19 cellular contexts compared by ENCODE assay signal in genomic region chr6:108873251-108873650, GRCh38. TPM values are rescaled to one million over a fixed set of nuclear protein-coding genes. Genes with fewer than 3 reads are reported as not detected.
DNase-seq lines count a peak whose midpoint lies in the region; FAIRE-seq and TF ChIP-seq lines count a peak whose summit lies in the region.
"Had no signal": no experiment of that assay in that cellular context is flagged by ENCODE, and none has a peak within 500 bp of the region (broad histone marks: within the 10 kb centered on the region; RNA-seq: fewer than 3 reads in every experiment).

No MANE protein-coding gene starts in this region.

- no peaks in the 10 kb centered on the region for H3K27me3 Mint-ChIP-seq in CD4-positive, alpha-beta memory T cell
- no peaks in the 10 kb centered on the region for H3K27me3 Mint-ChIP-seq in Calu3 (ENCODE audit: unreplicated experiment)
- H3K27me3 Mint-ChIP-seq: activated naive CD8-positive, alpha-beta T cell treated with anti-CD3 and anti-CD28 coated beads, Interleukin-2, amount 50 U/mL, for 24 hours; stimulated activated naive CD8-positive, alpha-beta T cell treated with anti-CD3 and anti-CD28 coated beads, Interleukin-15, Interleukin-2, amounts not matched to agents 100 ng/mL and 50 ng/mL, for 24 hours had no signal

- peaks cover 33 to 54% (median 45%) of the 10 kb centered on the region in 4 donors for H3K4me1 Mint-ChIP-seq in CD4-positive, alpha-beta memory T cell
- no peaks in the 10 kb centered on the region for H3K4me1 Mint-ChIP-seq in Calu3 (ENCODE audit: low read depth, unreplicated experiment)

- peak overlapping the region; percentile 52 for H3K27ac ChIP-seq in CD4-positive, alpha-beta memory T cell (ENCODE audit: low read depth, low read length)
- H3K27ac ChIP-seq in MM.1S (ENCODE audit: low read length) (peak overlapping the region; percentile 93; the same call in 1 of the 2 replicates), cingulate gyrus (ENCODE audit: low read depth, low read length) (peak overlapping the region; percentile 83), small intestine (ENCODE audit: low read depth in 1 of 2, low read length in 1 of 2) (peak overlapping the region; percentile 54 to 84), caudate nucleus (ENCODE audit: low read depth, low read length) (no peak overlapping the region)

- peaks cover 16% of the 10 kb centered on the region; the same call in 1 of the 2 replicates for H3K79me2 ChIP-seq in MM.1S (ENCODE audit: low read length)

- no peaks in the 10 kb centered on the region for H3K27me3 ChIP-seq in CD4-positive, alpha-beta memory T cell (ENCODE audit: insufficient read depth, low read length)
- H3K27me3 ChIP-seq in MM.1S (replicated peaks; ENCODE audit: insufficient read depth, low read length) = no peaks in the 10 kb centered on the region
- no peaks in the 10 kb centered on the region for H3K27me3 ChIP-seq in small intestine (ENCODE audit: control insufficient read depth in 2 of 2, insufficient read depth in 2 of 2, low read length in 2 of 2)

- no peak for FAIRE-seq in small intestine (lab: Jason Lieb, UNC)
- FAIRE-seq: frontal cortex, GM12891 had no signal

- CTCF ChIA-PET in CD4-positive, alpha-beta memory T cell (lab: Charles Lee; ENCODE audit: partially characterized antibody) = interaction anchor here (0.9 to 3.6 kb wide), 5 partner anchors 7 to 200 kb away, joined by 3 to 17 read pairs (median 6); partner anchors contain the start of gene ARMC2
- CTCF ChIA-PET in Calu3 (lab: Charles Lee) = no interaction called here

- TF ChIP-seq CTCF in MM.1S (IDR thresholded peaks at IDR 0.05; ENCODE audit: low read length) (no peak), Calu3 (IDR thresholded peaks at IDR 0.05; ENCODE audit: unreplicated experiment) (no peak), foreskin fibroblast (IDR thresholded peaks at IDR 0.05; ENCODE audit: low read depth, low read length) (no peak)

- peak overlapping the region in 2 of 8 donors; percentile 11 to 90 for H3K4me3 Mint-ChIP-seq in CD4-positive, alpha-beta memory T cell
- H3K4me3 Mint-ChIP-seq in Calu3 (ENCODE audit: low read depth, unreplicated experiment) = no peak overlapping the region
- H3K4me3 Mint-ChIP-seq: activated naive CD8-positive, alpha-beta T cell treated with anti-CD3 and anti-CD28 coated beads, Interleukin-2, amount 50 U/mL, for 24 hours; stimulated activated naive CD8-positive, alpha-beta T cell treated with anti-CD3 and anti-CD28 coated beads, Interleukin-15, Interleukin-2, amounts not matched to agents 100 ng/mL and 50 ng/mL, for 24 hours had no signal

- POLR2A ChIA-PET in CD4-positive, alpha-beta memory T cell (lab: Charles Lee; ENCODE audit: partially characterized antibody) = interaction anchor here (0.9 to 2.4 kb wide), 7 partner anchors 9 to 313 kb away, joined by 3 to 10 read pairs (median 5); partner anchors contain the start of genes ARMC2 and FOXO3

- H3F3A ChIP-seq in MM.1S (ENCODE audit: insufficient read depth, low read length) = peaks cover 41% of the 10 kb centered on the region

- intact Hi-C loops in CD4-positive, alpha-beta memory T cell (cut with micrococcal nuclease) = loop anchor here (10.0 kb wide), 1 partner anchor 512 kb away; the partner anchor contains the start of gene CD164
- intact Hi-C loops in Calu3 (cut with micrococcal nuclease; ENCODE audit: unreplicated experiment) = no loop called here

- no peaks in the 10 kb centered on the region for H3K36me3 ChIP-seq in CD4-positive, alpha-beta memory T cell (ENCODE audit: insufficient read depth, low read length)
- H3K36me3 ChIP-seq in MM.1S (replicated peaks; ENCODE audit: insufficient read depth, low read length) = no peaks in the 10 kb centered on the region
- peaks cover 2 to 3% of the 10 kb centered on the region in 2 donors for H3K36me3 ChIP-seq in small intestine (ENCODE audit: control insufficient read depth in 2 of 2, insufficient read depth in 2 of 2, low read length in 2 of 2)

- no peak overlapping the region for H3K9ac ChIP-seq in MM.1S (ENCODE audit: low read length)

- peaks cover 46% of the 10 kb centered on the region for H3K4me1 ChIP-seq in CD4-positive, alpha-beta memory T cell (ENCODE audit: insufficient read depth, low read length)
- H3K4me1 ChIP-seq in MM.1S (ENCODE audit: low read length) = peaks cover 78% of the 10 kb centered on the region
- H3K4me1 ChIP-seq in small intestine (ENCODE audit: control insufficient read depth in 2 of 2, insufficient read depth in 1 of 2, low read depth in 1 of 2, low read length in 1 of 2) = peaks cover 0 to 8% of the 10 kb centered on the region in 2 donors

- H3K9me2 ChIP-seq in MM.1S (replicated peaks; ENCODE audit: insufficient read depth, low read length) = no peaks in the 10 kb centered on the region

- H3K9me3 ChIP-seq in CD4-positive, alpha-beta memory T cell (ENCODE audit: control insufficient read depth in 1 of 2, low read length in 2 of 2) = no peaks in the 10 kb centered on the region
- H3K9me3 ChIP-seq in MM.1S (replicated peaks; ENCODE audit: insufficient read depth, low read length) (no peaks in the 10 kb centered on the region), small intestine (ENCODE audit: control insufficient read depth, low read depth) (no peaks in the 10 kb centered on the region)

- H3K27ac Mint-ChIP-seq in CD4-positive, alpha-beta memory T cell = peak overlapping the region in 4 of 7 donors; percentile 20 to 96 (median 84)
- no peak overlapping the region for H3K27ac Mint-ChIP-seq in Calu3 (ENCODE audit: unreplicated experiment)

- no peak overlapping the region for H3K4me3 ChIP-seq in CD4-positive, alpha-beta memory T cell (ENCODE audit: low read length in 2 of 2)
- no peak overlapping the region for H3K4me3 ChIP-seq in MM.1S (ENCODE audit: low read length)
- no peak overlapping the region for H3K4me3 ChIP-seq in small intestine (ENCODE audit: low read depth in 1 of 2, low read length in 2 of 2)
- H3K4me3 ChIP-seq in foreskin fibroblast (ENCODE audit: low read depth in 1 of 2, low read length in 2 of 2) = no peak overlapping the region

- BruUV-seq in Calu3 (replicated peaks; lab: Mats Ljungman, UMichigan) = no TSS peak

- H2AFZ ChIP-seq in MM.1S (ENCODE audit: low read length) = no peak overlapping the region

- no peak for DNase-seq in CD4-positive, alpha-beta memory T cell
- no peak for DNase-seq in MM.1S
- DNase-seq in small intestine = no peak
- DNase-seq in Calu3 = no peak
- no peak for DNase-seq in activated gamma-delta T cell (lab: John Stamatoyannopoulos, UW)
- no peak for DNase-seq in caudate nucleus (lab: John Stamatoyannopoulos, UW)
- no peak for DNase-seq in foreskin fibroblast
- DNase-seq: activated CD4-positive, CD25-positive, alpha-beta regulatory T cell treated with anti-CD3 and anti-CD28 coated beads, Interleukin-2, amount 50 U/mL, for 72 hours; activated naive CD8-positive, alpha-beta T cell treated with anti-CD3 and anti-CD28 coated beads, Interleukin-2, amount 50 U/mL, for 24 hours; activated T-cell treated with anti-CD3 and anti-CD28 coated beads for 4 hours; GDM1; Kasumi-1; left ventricle myocardium superior; NCI-H1436; posterior cingulate gyrus had no signal

- H3K4me2 ChIP-seq in MM.1S (ENCODE audit: low read depth, low read length) = no peak overlapping the region

- H3K9me3 Mint-ChIP-seq in CD4-positive, alpha-beta memory T cell = no peaks in the 10 kb centered on the region
- H3K9me3 Mint-ChIP-seq in Calu3 (ENCODE audit: low read depth, unreplicated experiment) = no peaks in the 10 kb centered on the region
- H3K9me3 Mint-ChIP-seq: activated naive CD8-positive, alpha-beta T cell treated with anti-CD3 and anti-CD28 coated beads, Interleukin-2, amount 50 U/mL, for 24 hours; stimulated activated naive CD8-positive, alpha-beta T cell treated with anti-CD3 and anti-CD28 coated beads, Interleukin-15, Interleukin-2, amounts not matched to agents 100 ng/mL and 50 ng/mL, for 24 hours had no signal

- H3K36me3 Mint-ChIP-seq in CD4-positive, alpha-beta memory T cell = peaks cover 10 to 46% of the 10 kb centered on the region in 2 donors
- H3K36me3 Mint-ChIP-seq in Calu3 (ENCODE audit: insufficient read depth, unreplicated experiment) = no peaks in the 10 kb centered on the region

- 89 to 97% (median 95%) methylated on average over 7 of the region's 7 CpGs for WGBS in small intestine, 3 donors

- no peaks in the 10 kb centered on the region for H4K20me1 ChIP-seq in MM.1S (ENCODE audit: insufficient read depth, low read length)

RNA-seq across cellular contexts. Expression of gene ARMC2, which starts 25.0 kb away (rescaled TPM):
- 10 to 100 TPM; 10.7 to 11.2 TPM for total RNA-seq in CD4-positive, alpha-beta memory T cell
- polyA plus RNA-seq in CD4-positive, alpha-beta memory T cell = 1 to 10 TPM; 3.2 to 3.3 TPM
- 1 to 10 TPM in 2 of 3 donors, under 1 TPM in 1; 0.22 to 4.1 (median 1.7) TPM for polyA plus RNA-seq in small intestine
- 4.5 and 7.1 TPM in 2 replicates for total RNA-seq in Calu3 (2022)
